Comparison of ENCODE assay signal across 9 cellular contexts in the genomic region with DNA sequence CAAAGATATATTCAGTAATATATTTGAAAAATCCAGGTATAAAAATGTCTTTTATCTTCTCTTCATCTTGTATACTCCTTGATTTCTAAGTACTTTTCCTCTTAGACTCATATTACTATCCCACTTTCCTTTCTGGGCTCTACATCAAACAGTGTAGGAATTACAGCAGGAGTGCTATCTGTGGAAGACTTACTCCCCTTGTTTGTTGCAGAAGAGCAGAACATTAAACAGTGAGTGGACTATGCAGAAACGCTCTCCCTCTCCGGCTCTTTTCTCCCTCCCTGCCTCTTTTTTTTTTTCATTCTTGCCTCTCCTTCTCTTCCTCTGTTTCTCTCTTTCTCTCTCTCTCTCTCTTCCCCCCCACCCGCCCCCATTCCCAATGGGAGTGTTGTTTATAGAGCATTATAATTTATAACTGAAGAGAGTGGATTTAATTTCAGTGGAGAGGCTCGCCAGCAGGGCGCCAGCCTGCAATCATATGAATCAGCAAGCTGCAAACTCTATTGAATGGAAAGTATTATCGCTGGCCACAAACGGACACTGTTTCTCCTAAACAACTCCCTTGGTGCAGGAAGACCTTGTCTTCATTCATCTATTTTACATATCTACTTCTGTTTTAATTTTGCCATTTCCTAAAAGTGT.
DNase-seq lines count a peak whose midpoint lies in the region; ATAC-seq, FAIRE-seq and TF ChIP-seq lines count a peak whose summit lies in the region.
"Had no signal": no experiment of that assay in that cellular context is flagged by ENCODE, and none has a peak within 500 bp of the region (broad histone marks: within the 10 kb centered on the region; RNA-seq: fewer than 3 reads in every experiment).

No MANE protein-coding gene starts in this region.

- POLR2A ChIA-PET in A549 (lab: Yijun Ruan, JAX): no interaction called here
- POLR2A ChIA-PET in activated CD4-positive, alpha-beta memory T cell treated with anti-CD3 and anti-CD28 coated beads for 36 hours (lab: Charles Lee): no interaction called here
- POLR2A ChIA-PET in naive thymus-derived CD8-positive, alpha-beta T cell (lab: Charles Lee): no interaction called here

- H3K36me3 Mint-ChIP-seq in activated CD4-positive, alpha-beta memory T cell treated with anti-CD3 and anti-CD28 coated beads for 36 hours: no peaks in the 10 kb centered on the region
- H3K36me3 Mint-ChIP-seq in naive thymus-derived CD8-positive, alpha-beta T cell: peaks cover 0 to 3% (median 0%) of the 10 kb centered on the region in 3 donors

- peaks cover 23% of the 10 kb centered on the region for H3K4me1 Mint-ChIP-seq in activated CD4-positive, alpha-beta memory T cell treated with anti-CD3 and anti-CD28 coated beads for 36 hours (ENCODE audit: low read depth)
- peaks cover 9 to 29% (median 22%) of the 10 kb centered on the region in 4 donors for H3K4me1 Mint-ChIP-seq in naive thymus-derived CD8-positive, alpha-beta T cell

- ATAC-seq in A549: peak; percentile 84 to 87
- ATAC-seq in GM19452 (IDR thresholded peaks at IDR 0.05; ENCODE audit: unreplicated experiment): no peak
- no peak for ATAC-seq in naive thymus-derived CD8-positive, alpha-beta T cell

- FAIRE-seq in A549 (lab: Jason Lieb, UNC): peak; percentile 74
- FAIRE-seq: endothelial cell of umbilical vein had no signal

- H3K9me3 ChIP-seq in A549: no peaks in the 10 kb centered on the region

- TF ChIP-seq CTCF in A549 (IDR thresholded peaks at IDR 0.05): no peak

- intact Hi-C loops in activated CD4-positive, alpha-beta memory T cell treated with anti-CD3 and anti-CD28 coated beads for 36 hours (cut with micrococcal nuclease): loop anchor here (5.0 kb wide), 1 partner anchor 65 kb away; no protein-coding TSS in a partner anchor

- H3K27ac ChIP-seq in A549: peak overlapping the region; percentile 70 to 85

- WGBS in A549 (ENCODE audit: missing lambda C conversion rate): 0% methylated on average over 7 of the region's 7 CpGs

- no peak overlapping the region for H3K4me3 Mint-ChIP-seq in activated CD4-positive, alpha-beta memory T cell treated with anti-CD3 and anti-CD28 coated beads for 36 hours
- no peak overlapping the region for H3K4me3 Mint-ChIP-seq in naive thymus-derived CD8-positive, alpha-beta T cell

- TF ChIP-seq RAD21 in A549 (conservative IDR thresholded peaks at IDR 0.05 in 1 of 2, IDR thresholded peaks at IDR 0.05 in 1 of 2): no peak

- H3K4me2 ChIP-seq in A549: peak overlapping the region; percentile 79

- peaks cover 52% of the 10 kb centered on the region for H3K4me1 ChIP-seq in A549

- no peaks in the 10 kb centered on the region for H3K9me3 Mint-ChIP-seq in activated CD4-positive, alpha-beta memory T cell treated with anti-CD3 and anti-CD28 coated beads for 36 hours
- no peaks in the 10 kb centered on the region for H3K9me3 Mint-ChIP-seq in naive thymus-derived CD8-positive, alpha-beta T cell

- peak overlapping the region; percentile 33 for H3K4me3 ChIP-seq in A549

- TF ChIP-seq POLR2A in A549 (IDR thresholded peaks at IDR 0.05; ENCODE audit: low read length): no peak

- H3K27me3 Mint-ChIP-seq in activated CD4-positive, alpha-beta memory T cell treated with anti-CD3 and anti-CD28 coated beads for 36 hours: no peaks in the 10 kb centered on the region
- no peaks in the 10 kb centered on the region for H3K27me3 Mint-ChIP-seq in naive thymus-derived CD8-positive, alpha-beta T cell

- CTCF ChIA-PET in A549 (lab: Yijun Ruan, JAX): interaction anchor here (0.9 to 1.7 kb wide), 3 partner anchors 25 to 202 kb away, joined by 3 to 4 read pairs (median 3); no protein-coding TSS in a partner anchor
- CTCF ChIA-PET in activated CD4-positive, alpha-beta memory T cell treated with anti-CD3 and anti-CD28 coated beads for 36 hours (lab: Charles Lee): no interaction called here

- no peak overlapping the region for H3K27ac Mint-ChIP-seq in activated CD4-positive, alpha-beta memory T cell treated with anti-CD3 and anti-CD28 coated beads for 36 hours
- H3K27ac Mint-ChIP-seq in naive thymus-derived CD8-positive, alpha-beta T cell: no peak overlapping the region

- DNase-seq in A549 (ENCODE audit: low read depth in 1 of 2, low spot score in 1 of 2): peak; percentile 42 to 67
- DNase-seq in LHCN-M2 (ENCODE audit: low read depth): peak; percentile 57
- peak; percentile 24 for DNase-seq in T1000 (lab: John Stamatoyannopoulos, UW)
- DNase-seq in hepatic stellate cell (ENCODE audit: low spot score): peak; percentile 40
- DNase-seq in activated CD4-positive, alpha-beta memory T cell treated with anti-CD3 and anti-CD28 coated beads for 36 hours: no peak
- DNase-seq in naive thymus-derived CD8-positive, alpha-beta T cell: no peak
- no peak for DNase-seq in RPMI8226

- TF ChIP-seq EP300 in A549 (IDR thresholded peaks at IDR 0.05): no peak

TF ChIP-seq in A549, 52 proteins besides CTCF, POLR2A, EP300 and RAD21:
- TF ChIP-seq FOSL2 (IDR thresholded peaks at IDR 0.05): no peak
- peak; percentile 29; the same call in 1 of the 2 replicates for TF ChIP-seq FOSL2 (CRISPR knock-in tag; IDR thresholded peaks at IDR 0.05)
- TF ChIP-seq, protein P1, sequence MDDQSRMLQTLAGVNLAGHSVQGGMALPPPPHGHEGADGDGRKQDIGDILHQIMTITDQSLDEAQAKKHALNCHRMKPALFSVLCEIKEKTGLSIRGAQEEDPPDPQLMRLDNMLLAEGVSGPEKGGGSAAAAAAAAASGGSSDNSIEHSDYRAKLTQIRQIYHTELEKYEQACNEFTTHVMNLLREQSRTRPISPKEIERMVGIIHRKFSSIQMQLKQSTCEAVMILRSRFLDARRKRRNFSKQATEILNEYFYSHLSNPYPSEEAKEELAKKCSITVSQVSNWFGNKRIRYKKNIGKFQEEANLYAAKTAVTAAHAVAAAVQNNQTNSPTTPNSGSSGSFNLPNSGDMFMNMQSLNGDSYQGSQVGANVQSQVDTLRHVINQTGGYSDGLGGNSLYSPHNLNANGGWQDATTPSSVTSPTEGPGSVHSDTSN (IDR thresholded peaks at IDR 0.05): no peak
- peak in 1 of 2 experiments; percentile 1; a peak in 1 of 4 replicates for TF ChIP-seq CEBPB (IDR thresholded peaks at IDR 0.05)

Comparison
In these comparisons a context has a peak if more than half of its experiments do, and no peak if none do; other contexts are left out.
1. ATAC-seq: peak in A549 (2 of 2); none in GM19452 (single experiment) and naive thymus-derived CD8-positive, alpha-beta T cell (0 of 2).
2. DNase-seq: peak in A549 (2 of 2), LHCN-M2 (single experiment), T1000 (single experiment) and hepatic stellate cell (single experiment); none in activated CD4-positive, alpha-beta memory T cell treated with anti-CD3 and anti-CD28 coated beads for 36 hours (single experiment), naive thymus-derived CD8-positive, alpha-beta T cell (0 of 10) and RPMI8226 (single experiment).